In genomic region chr7:66015440-66016130, GRCh38 we compare ENCODE assay signal across 21 cellular contexts. TPM values are rescaled to one million over a fixed set of nuclear protein-coding genes. Genes with fewer than 3 reads are reported as not detected.
DNase-seq lines count a peak whose midpoint lies in the region; ATAC-seq and TF ChIP-seq lines count a peak whose summit lies in the region.
"Had no signal": no experiment of that assay in that cellular context is flagged by ENCODE, and none has a peak within 500 bp of the region (broad histone marks: within the 10 kb centered on the region; RNA-seq: fewer than 3 reads in every experiment).

No MANE protein-coding gene starts in this region.

- TF ChIP-seq CTCF in BE2C (IDR thresholded peaks at IDR 0.05; ENCODE audit: low read depth, low read length), result no peak
- TF ChIP-seq CTCF in OCI-LY3 (IDR thresholded peaks at IDR 0.05; ENCODE audit: low read depth, low read length), result no peak
- TF ChIP-seq CTCF in hepatocyte (IDR thresholded peaks at IDR 0.05; ENCODE audit: poor library complexity), result no peak
- no peak for TF ChIP-seq CTCF in GM13976 (IDR thresholded peaks at IDR 0.05; ENCODE audit: borderline replicate concordance, control extremely low read depth, extremely low read depth, insufficient read depth, missing control alignments)

- H3K9me2 ChIP-seq in hepatocyte (replicated peaks; ENCODE audit: insufficient read depth), result no peaks in the 10 kb centered on the region

- H3K9me3 ChIP-seq in BE2C (no peaks in the 10 kb centered on the region), OCI-LY3 (ENCODE audit: insufficient read depth, low read length) (no peaks in the 10 kb centered on the region), hepatocyte (ENCODE audit: low read depth) (no peaks in the 10 kb centered on the region)

- H3K36me3 Mint-ChIP-seq in stimulated activated memory B cell treated with anti-CD40 and anti-IgM and Interleukin-4, amounts not matched to agents 10 μg/mL and 1 μg/mL and 100 μg/mL, for 72 hours, result no peaks in the 10 kb centered on the region
- H3K36me3 Mint-ChIP-seq: CD4-positive, CD25-positive, alpha-beta regulatory T cell had no signal

- H3K27me3 ChIP-seq in BE2C (no peaks in the 10 kb centered on the region), OCI-LY3 (ENCODE audit: low read depth, low read length) (peaks cover 11% of the 10 kb centered on the region), hepatocyte (no peaks in the 10 kb centered on the region)

- H3K9me3 Mint-ChIP-seq in stimulated activated memory B cell treated with anti-CD40 and anti-IgM and Interleukin-4, amounts not matched to agents 10 μg/mL and 1 μg/mL and 100 μg/mL, for 72 hours, result no peaks in the 10 kb centered on the region
- H3K9me3 Mint-ChIP-seq: CD4-positive, CD25-positive, alpha-beta regulatory T cell; H9 had no signal

- peak; percentile 24 for ATAC-seq in stimulated activated memory B cell treated with anti-CD40 and anti-IgM and Interleukin-4, amounts not matched to agents 10 μg/mL and 1 μg/mL and 100 μg/mL, for 72 hours
- ATAC-seq in HG03025 (IDR thresholded peaks at IDR 0.05; ENCODE audit: low FRiP score, unreplicated experiment), result no peak
- no peak for ATAC-seq in GM21737 (IDR thresholded peaks at IDR 0.05; ENCODE audit: unreplicated experiment)

- in situ Hi-C loops in GM13976 (cut with MboI; ENCODE audit: low sequenced_read_pairs, unreplicated experiment), result no loop called here

- no peak overlapping the region for H3K4me3 Mint-ChIP-seq in stimulated activated memory B cell treated with anti-CD40 and anti-IgM and Interleukin-4, amounts not matched to agents 10 μg/mL and 1 μg/mL and 100 μg/mL, for 72 hours
- H3K4me3 Mint-ChIP-seq: CD4-positive, CD25-positive, alpha-beta regulatory T cell; H9 had no signal

- peak overlapping the region; percentile 38; the same call in 1 of the 2 replicates for H3K4me2 ChIP-seq in OCI-LY3 (ENCODE audit: low read length)
- H3K4me2 ChIP-seq in hepatocyte, result no peak overlapping the region

- H3K4me1 Mint-ChIP-seq in stimulated activated memory B cell treated with anti-CD40 and anti-IgM and Interleukin-4, amounts not matched to agents 10 μg/mL and 1 μg/mL and 100 μg/mL, for 72 hours, result no peaks in the 10 kb centered on the region
- H3K4me1 Mint-ChIP-seq: CD4-positive, CD25-positive, alpha-beta regulatory T cell had no signal

- DNase-seq in BE2C, result peak; percentile 20
- DNase-seq in hepatocyte (ENCODE audit: low spot score), result no peak
- DNase-seq in GM13976 (ENCODE audit: low spot score), result no peak
- no peak for DNase-seq in A172 (ENCODE audit: low spot score)
- DNase-seq: CD4-positive, CD25-positive, alpha-beta regulatory T cell; COR-L47; DMS79; H9; KG1; MV-4-11; NCI-H1105 treated with DMSO at 0.1 percent for 48 hours; NCI-H2029 treated with DMSO at 0.1 percent for 48 hours; NCI-H345; NCI-H524; NCI-H774; Right ventricle myocardium superior had no signal

- H3K9ac ChIP-seq in OCI-LY3 (ENCODE audit: low read length), result no peak overlapping the region
- H3K9ac ChIP-seq: GM23248 had no signal

- H3K27ac Mint-ChIP-seq in stimulated activated memory B cell treated with anti-CD40 and anti-IgM and Interleukin-4, amounts not matched to agents 10 μg/mL and 1 μg/mL and 100 μg/mL, for 72 hours, result no peak overlapping the region
- H3K27ac Mint-ChIP-seq: CD4-positive, CD25-positive, alpha-beta regulatory T cell had no signal

- H2AFZ ChIP-seq in OCI-LY3 (ENCODE audit: low read depth, low read length), result no peak overlapping the region
- no peak overlapping the region for H2AFZ ChIP-seq in hepatocyte
- H2AFZ ChIP-seq: GM23248 had no signal

- no peaks in the 10 kb centered on the region for H3K36me3 ChIP-seq in BE2C
- H3K36me3 ChIP-seq in OCI-LY3 (replicated peaks; ENCODE audit: low read depth, low read length), result no peaks in the 10 kb centered on the region
- no peaks in the 10 kb centered on the region for H3K36me3 ChIP-seq in hepatocyte (replicated peaks; ENCODE audit: insufficient read depth, low read depth)

- H3K4me3 ChIP-seq in BE2C (ENCODE audit: low read depth, low read length) (peak overlapping the region; percentile 0; the same call in 1 of the 2 replicates), OCI-LY3 (ENCODE audit: low read length) (no peak overlapping the region), hepatocyte (no peak overlapping the region)
- H3K4me3 ChIP-seq: GM23248 had no signal

- H4K20me1 ChIP-seq in OCI-LY3 (ENCODE audit: insufficient read depth, low read length) (no peaks in the 10 kb centered on the region), hepatocyte (ENCODE audit: insufficient read depth, poor library complexity, severe bottlenecking) (no peaks in the 10 kb centered on the region)

- H3K27ac ChIP-seq in OCI-LY3 (ENCODE audit: low read length) (no peak overlapping the region), hepatocyte (peak overlapping the region; percentile 68)
- H3K27ac ChIP-seq: GM23248 had no signal

- H3K27me3 Mint-ChIP-seq in stimulated activated memory B cell treated with anti-CD40 and anti-IgM and Interleukin-4, amounts not matched to agents 10 μg/mL and 1 μg/mL and 100 μg/mL, for 72 hours, result peaks cover 35% of the 10 kb centered on the region
- H3K27me3 Mint-ChIP-seq: CD4-positive, CD25-positive, alpha-beta regulatory T cell had no signal

- 70% methylated on average over 8 of the region's 8 CpGs for WGBS in hepatocyte (ENCODE audit: low lambda C conversion rate, missing lambda C conversion rate)

- H3K79me2 ChIP-seq in OCI-LY3 (ENCODE audit: low read length) (no peaks in the 10 kb centered on the region), hepatocyte (no peaks in the 10 kb centered on the region)

- H3K4me1 ChIP-seq in BE2C (peaks cover 14% of the 10 kb centered on the region), OCI-LY3 (ENCODE audit: low read length) (peaks cover 8% of the 10 kb centered on the region), hepatocyte (ENCODE audit: insufficient read depth) (peaks cover 10% of the 10 kb centered on the region)

RNA-seq across cellular contexts. Expression of gene GUSB, which starts 33.6 kb away (rescaled TPM):
- polyA plus RNA-seq in BE2C (2012; ENCODE audit: insufficient read depth, insufficient read length, low read depth), result 106 TPM
- total RNA-seq in hepatocyte, result 53.7 and 58.9 TPM in 2 replicates
- polyA plus RNA-seq in hepatocyte, result 120 and 124 TPM in 2 replicates
- total RNA-seq in A172 (2014; rRNA removed; shearing (Covaris generic)), result 29.2 and 42.0 TPM in 2 replicates
